Comparison of ENCODE assay signal across 8 cellular contexts in genomic region chr11:67630230-67630942, GRCh38. TPM values are rescaled to one million over a fixed set of nuclear protein-coding genes. Genes with fewer than 3 reads are reported as not detected.
DNase-seq lines count a peak whose midpoint lies in the region; ATAC-seq and TF ChIP-seq lines count a peak whose summit lies in the region.

No MANE protein-coding gene starts in this region.

- peak overlapping the region; percentile 97 for H3K27ac ChIP-seq in prostate gland
- peak overlapping the region in 1 of 2 donors; percentile 35 for H3K27ac ChIP-seq in aorta (ENCODE audit: low read depth in 1 of 2, low read length in 2 of 2)

- H3K36me3 ChIP-seq in prostate gland (no peaks in the 10 kb centered on the region), aorta (ENCODE audit: control insufficient read depth in 1 of 2, insufficient read depth in 2 of 2, low read length in 1 of 2) (no peaks in the 10 kb centered on the region)

- H3K4me3 ChIP-seq in prostate gland (peak overlapping the region; percentile 56 to 58), aorta (ENCODE audit: low read length in 2 of 2) (peak overlapping the region; percentile 29 to 51)

- peak; percentile 49 to 91 (median 76) for TF ChIP-seq CTCF in prostate gland (IDR thresholded peaks at IDR 0.05)

- H3K4me1 ChIP-seq in prostate gland (replicated peaks) (peaks cover 4% of the 10 kb centered on the region), aorta (ENCODE audit: control insufficient read depth in 1 of 2, insufficient read depth in 2 of 2, low read length in 2 of 2) (no peaks in the 10 kb centered on the region)

- peak; percentile 97 for DNase-seq in NCI-H1436 (lab: John Stamatoyannopoulos, UW)
- peak; percentile 91 to 97 for DNase-seq in SW 1271 (lab: John Stamatoyannopoulos, UW)
- DNase-seq in amygdala (lab: John Stamatoyannopoulos, UW) = peak in 54 of 56 donors; percentile 87 to 100 (median 96)
- peak; percentile 99 for DNase-seq in left ventricle myocardium superior
- DNase-seq in prostate gland (ENCODE audit: low spot score) = peak; percentile 99
- DNase-seq in aorta = peak; percentile 99 to 100

- intact Hi-C loops in left ventricle myocardium superior (cut with micrococcal nuclease) (no loop called here), prostate gland (cut with DNase I) (loop anchor here (10.0 kb wide), 1 partner anchor 174 kb away; no protein-coding TSS in a partner anchor), aorta (cut with DNase I) (loop anchor here in 1 of 2 donors (2.0 kb wide), 1 partner anchor 28 kb away; no protein-coding TSS in a partner anchor)

- peak; percentile 71 for TF ChIP-seq POLR2A in GM15510 (IDR thresholded peaks at IDR 0.05; ENCODE audit: borderline replicate concordance, extremely low read depth, insufficient read length)
- TF ChIP-seq POLR2A in prostate gland (IDR thresholded peaks at IDR 0.05) = peak; percentile 94

- ATAC-seq in HG02852 (IDR thresholded peaks at IDR 0.05; ENCODE audit: unreplicated experiment) (peak; percentile 70), left ventricle myocardium superior (peak; percentile 87), aorta (ENCODE audit: low FRiP score) (peak; percentile 95)

- H3K9me3 ChIP-seq in prostate gland (no peaks in the 10 kb centered on the region), aorta (ENCODE audit: control insufficient read depth, low read length) (no peaks in the 10 kb centered on the region)

- H3K27me3 ChIP-seq in prostate gland (replicated peaks; ENCODE audit: insufficient read depth) (no peaks in the 10 kb centered on the region), aorta (ENCODE audit: control insufficient read depth in 1 of 2, insufficient read depth in 2 of 2, low read length in 1 of 2) (no peaks in the 10 kb centered on the region)

- under 1% methylated on average over 48 of the region's 70 CpGs for WGBS in prostate gland
- WGBS in aorta, 2 donors = 0 to 1% methylated on average over 53 to 70 of the region's 70 CpGs

RNA-seq across cellular contexts. Expression of gene NUDT8, which starts 0.6 kb away (rescaled TPM):
- total RNA-seq in left ventricle myocardium superior (106 TPM), prostate gland (10 to 100 TPM in 1 of 2 donors, 1 to 10 TPM in 1; 7.2 to 29.2 TPM), aorta (1 to 10 TPM; 4.6 to 6.8 TPM)
- 1 to 10 TPM; 4.1 to 9.5 TPM for polyA plus RNA-seq in aorta

RNA-seq across cellular contexts. Expression of gene TBX10, which starts 9.2 kb away (rescaled TPM):
- total RNA-seq in left ventricle myocardium superior = 0.37 TPM
- not detected for total RNA-seq in prostate gland
- not detected for total RNA-seq in aorta
- polyA plus RNA-seq in aorta = 1 to 10 TPM in 1 of 2 donors, under 1 TPM in 1; 0.23 to 5.4 TPM

RNA-seq across cellular contexts. Expression of gene ACY3, which starts 20.1 kb away (rescaled TPM):
- total RNA-seq in left ventricle myocardium superior (not detected), prostate gland (1 to 10 TPM in 1 of 2 donors, not detected in 1; 1.7 TPM), aorta (not detected)
- 1 to 10 TPM in 1 of 2 donors, not detected in 1; 8.3 TPM for polyA plus RNA-seq in aorta

RNA-seq across cellular contexts. Expression of gene NDUFV1, which starts 23.6 kb away (rescaled TPM):
- total RNA-seq in left ventricle myocardium superior = 768 TPM
- total RNA-seq in prostate gland = 100 to 1,000 TPM; 190 to 260 TPM
- total RNA-seq in aorta = 100 to 1,000 TPM; 113 to 123 TPM
- 100 to 1,000 TPM; 104 to 295 TPM for polyA plus RNA-seq in aorta

RNA-seq across cellular contexts. Expression of gene ALDH3B2, which starts 44.0 kb away (rescaled TPM):
- total RNA-seq in left ventricle myocardium superior (not detected), prostate gland (1 to 10 TPM; 1.8 to 4.4 TPM), aorta (not detected)
- under 1 TPM in 1 of 2 donors, not detected in 1; 0.05 TPM for polyA plus RNA-seq in aorta
